ENCODE assay signal across 23 cellular contexts in genomic region chr10:62996925-62997324, GRCh38.
DNase-seq lines count a peak whose midpoint lies in the region; ATAC-seq, FAIRE-seq and TF ChIP-seq lines count a peak whose summit lies in the region.
"Had no signal": no experiment of that assay in that cellular context is flagged by ENCODE, and none has a peak within 500 bp of the region (broad histone marks: within the 10 kb centered on the region; RNA-seq: fewer than 3 reads in every experiment).

No MANE protein-coding gene starts in this region.

- intact Hi-C loops in left cardiac atrium (cut with DNase I) = loop anchor here in 1 of 2 donors (10.0 kb wide), 1 partner anchor 138 kb away; the partner anchor contains the start of gene NRBF2

- H3K4me1 ChIP-seq in astrocyte (ENCODE audit: insufficient read depth, low read length) = peaks cover 14% of the 10 kb centered on the region

- no peaks in the 10 kb centered on the region for H3K9me2 ChIP-seq in neural cell (ENCODE audit: insufficient read depth, low read length)

- peaks cover 23% of the 10 kb centered on the region for H3K4me1 Mint-ChIP-seq in astrocyte (ENCODE audit: low read depth, unreplicated experiment)

- TF ChIP-seq POLR2A in GM12892 (IDR thresholded peaks at IDR 0.05; ENCODE audit: low read depth, low read length) (no peak), H54 (IDR thresholded peaks at IDR 0.05; ENCODE audit: low read depth, low read length) (no peak)

- H3K27me3 ChIP-seq in astrocyte (ENCODE audit: insufficient read depth, low read length) (no peaks in the 10 kb centered on the region), neural cell (ENCODE audit: insufficient read depth, low read depth, low read length) (no peaks in the 10 kb centered on the region)
- H3K27me3 ChIP-seq: brain microvascular endothelial cell, tibial nerve had no signal

- no peaks in the 10 kb centered on the region for H3F3A ChIP-seq in neural cell (ENCODE audit: insufficient read depth, low read length, poor library complexity, severe bottlenecking)

- no peak overlapping the region for H2AFZ ChIP-seq in astrocyte (ENCODE audit: low read depth, low read length)
- H2AFZ ChIP-seq in neural cell (ENCODE audit: low read depth, low read length) = no peak overlapping the region

- H3K9ac ChIP-seq in astrocyte (ENCODE audit: low read length) (no peak overlapping the region), neural cell (ENCODE audit: low read length) (no peak overlapping the region)

- H3K9me3 ChIP-seq in astrocyte (ENCODE audit: insufficient read depth, low read depth, low read length) = no peaks in the 10 kb centered on the region
- no peaks in the 10 kb centered on the region for H3K9me3 ChIP-seq in neural cell (ENCODE audit: low read length)
- H3K9me3 ChIP-seq: tibial nerve had no signal

- H3K36me3 Mint-ChIP-seq in astrocyte (ENCODE audit: low read depth, unreplicated experiment) = no peaks in the 10 kb centered on the region
- H3K36me3 Mint-ChIP-seq: naive thymus-derived CD4-positive, alpha-beta T cell had no signal

- no peak for FAIRE-seq in astrocyte (lab: Jason Lieb, UNC)
- FAIRE-seq in GM19239 (lab: Jason Lieb, UNC) = no peak
- FAIRE-seq in GM12892 (lab: Jason Lieb, UNC) = no peak
- no peak for FAIRE-seq in H54 (lab: Jason Lieb, UNC)

- ATAC-seq in left cardiac atrium = peak; percentile 88 to 89
- ATAC-seq: naive thymus-derived CD4-positive, alpha-beta T cell had no signal

- TF ChIP-seq RAD21 in neural cell (conservative IDR thresholded peaks at IDR 0.05) = no peak

- H3K27me3 Mint-ChIP-seq in astrocyte (ENCODE audit: low read depth, unreplicated experiment) = peaks cover 2% of the 10 kb centered on the region

- H3K4me3 Mint-ChIP-seq in astrocyte (ENCODE audit: unreplicated experiment) = no peak overlapping the region
- H3K4me3 Mint-ChIP-seq: naive thymus-derived CD4-positive, alpha-beta T cell; T-helper 1 cell treated with Interleukin-12 subunit alpha and Interleukin-12 subunit beta and Interleukin-4 antibody, amounts not matched to agents 30 μg/mL and 1 μg/mL, for 36 hours had no signal

- DNase-seq in DMS53 treated with DMSO at 0.1 percent for 48 hours (lab: John Stamatoyannopoulos, UW; ENCODE audit: unreplicated experiment) (peak; percentile 19), astrocyte (ENCODE audit: low read depth) (peak; percentile 20), left cardiac atrium (peak; percentile 31), GM19239 (ENCODE audit: insufficient read length, low spot score) (no peak), GM12892 (ENCODE audit: insufficient read length) (no peak), NCI-H82 treated with DMSO at 0.1 percent for 48 hours (lab: John Stamatoyannopoulos, UW; ENCODE audit: unreplicated experiment) (no peak), H54 (ENCODE audit: insufficient read length, low spot score) (no peak)
- DNase-seq: activated gamma-delta T cell; activated T-cell treated with anti-CD3 and anti-CD28 coated beads for 4 hours; brain microvascular endothelial cell; DMS79 treated with DMSO at 0.1 percent for 48 hours; midbrain; NCI-H1436; NCI-H2081 treated with DMSO at 0.1 percent for 48 hours; NCI-H446; NCI-H774; stimulated activated CD4-positive, alpha-beta T cell treated with anti-CD3 and anti-CD28 coated beads, Interleukin-2, amount 100 ng/mL, for 24 hours had no signal

- H3K27ac ChIP-seq in astrocyte (ENCODE audit: low read depth, low read length) = no peak overlapping the region
- peak overlapping the region; percentile 13 for H3K27ac ChIP-seq in neural cell (ENCODE audit: low read length)
- H3K27ac ChIP-seq: brain microvascular endothelial cell, RWPE1, SK-N-MC had no signal

- no peaks in the 10 kb centered on the region for H3K79me2 ChIP-seq in astrocyte (ENCODE audit: insufficient read depth, low read length)
- H3K79me2 ChIP-seq in neural cell (replicated peaks; ENCODE audit: insufficient read depth, low read length) = no peaks in the 10 kb centered on the region

- H3K4me2 ChIP-seq in astrocyte (ENCODE audit: low read length) (no peak overlapping the region), neural cell (ENCODE audit: low read length) (no peak overlapping the region)

- no peaks in the 10 kb centered on the region for H4K20me1 ChIP-seq in astrocyte (ENCODE audit: insufficient read depth, low read length)
- no peaks in the 10 kb centered on the region for H4K20me1 ChIP-seq in neural cell (ENCODE audit: insufficient read depth)

- H3K36me3 ChIP-seq in astrocyte (ENCODE audit: insufficient read depth, low read length) (no peaks in the 10 kb centered on the region), neural cell (ENCODE audit: insufficient read depth, low read length) (no peaks in the 10 kb centered on the region)
- H3K36me3 ChIP-seq: brain microvascular endothelial cell, tibial nerve had no signal

- TF ChIP-seq CTCF in astrocyte (IDR thresholded peaks at IDR 0.05; ENCODE audit: insufficient read depth, low read depth, low read length) (no peak), neural cell (IDR thresholded peaks at IDR 0.05; ENCODE audit: poor library complexity, severe bottlenecking) (no peak)

- no peak overlapping the region for H3K27ac Mint-ChIP-seq in astrocyte (ENCODE audit: unreplicated experiment)
- H3K27ac Mint-ChIP-seq: T-helper 1 cell treated with Interleukin-12 subunit alpha and Interleukin-12 subunit beta and Interleukin-4 antibody, amounts not matched to agents 30 μg/mL and 1 μg/mL, for 36 hours had no signal

- H3K4me3 ChIP-seq in astrocyte (ENCODE audit: insufficient read depth, low read depth, low read length) = no peak overlapping the region
- H3K4me3 ChIP-seq in neural cell (ENCODE audit: low read length) = no peak overlapping the region
- H3K4me3 ChIP-seq: SK-N-MC, tibial nerve had no signal

- TF ChIP-seq EP300 in neural cell (conservative IDR thresholded peaks at IDR 0.05; ENCODE audit: poor library complexity, severe bottlenecking) = peak; percentile 68

- no peaks in the 10 kb centered on the region for H3K9me3 Mint-ChIP-seq in astrocyte (ENCODE audit: unreplicated experiment)
- H3K9me3 Mint-ChIP-seq: naive thymus-derived CD4-positive, alpha-beta T cell; T-helper 1 cell treated with Interleukin-12 subunit alpha and Interleukin-12 subunit beta and Interleukin-4 antibody, amounts not matched to agents 30 μg/mL and 1 μg/mL, for 36 hours had no signal

TF ChIP-seq in neural cell, 6 proteins besides CTCF, POLR2A, EP300 and RAD21:
- TF ChIP-seq TAF1 (IDR thresholded peaks at IDR 0.05; ENCODE audit: low read depth) (no peak), EZH2 (IDR thresholded peaks at IDR 0.05; ENCODE audit: borderline replicate concordance, insufficient read depth, low read length, poor library complexity, severe bottlenecking) (no peak), SMC3 (conservative IDR thresholded peaks at IDR 0.05; ENCODE audit: poor library complexity) (no peak), MXI1 (conservative IDR thresholded peaks at IDR 0.05; ENCODE audit: poor library complexity, severe bottlenecking) (no peak), POLR2AphosphoS5 (IDR thresholded peaks at IDR 0.05) (peak; percentile 61), REST (IDR thresholded peaks at IDR 0.05; ENCODE audit: borderline replicate concordance) (peak; percentile 89)

Comparison
In these comparisons a context has a peak if more than half of its experiments do, and no peak if none do; other contexts are left out.
1. DNase-seq: peak in DMS53 treated with DMSO at 0.1 percent for 48 hours (single experiment), astrocyte (single experiment) and left cardiac atrium (single experiment); none in GM19239 (single experiment), GM12892 (single experiment), NCI-H82 treated with DMSO at 0.1 percent for 48 hours (single experiment) and H54 (single experiment).